8 cellular contexts compared by ENCODE assay signal in the genomic region with DNA sequence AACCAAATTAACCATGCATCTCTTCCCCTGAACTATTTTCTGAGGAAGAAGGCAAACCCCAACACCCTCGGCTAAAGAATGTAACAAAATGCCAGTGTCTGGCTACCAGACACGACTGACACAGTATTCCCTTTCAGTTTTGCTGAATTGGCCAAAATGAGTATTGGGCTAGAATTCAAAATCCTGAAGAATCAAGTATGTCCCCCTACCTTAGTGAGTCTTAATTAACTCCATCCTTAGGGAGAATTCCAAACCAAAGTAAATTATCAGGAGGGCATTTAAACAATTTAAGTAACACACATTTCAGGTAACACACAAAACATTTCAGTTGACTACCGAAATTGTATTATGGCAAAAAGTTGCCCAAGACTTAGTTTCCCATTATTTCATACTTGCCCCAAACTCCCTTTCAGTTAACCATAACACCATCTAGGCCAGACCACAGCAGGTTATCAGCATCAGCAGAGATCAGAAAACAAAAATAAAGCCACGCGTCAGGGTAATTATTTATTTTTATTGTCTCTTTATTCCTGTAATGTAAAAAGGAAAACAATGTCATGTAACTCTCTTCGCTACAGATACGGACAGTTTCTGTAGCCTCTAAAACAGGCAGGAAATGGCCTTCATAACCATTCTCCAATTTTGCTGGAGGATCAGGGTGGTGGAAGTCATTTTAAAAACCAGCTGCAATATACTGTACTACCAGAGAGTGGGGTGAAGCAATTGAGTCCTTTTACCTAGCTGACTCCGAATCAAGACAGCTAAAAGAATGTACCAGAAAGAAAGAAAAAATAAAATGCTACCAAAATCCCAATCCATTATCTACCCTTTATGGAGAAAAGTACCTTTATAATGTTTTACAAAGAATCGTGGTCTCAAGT. TPM values are rescaled to one million over a fixed set of nuclear protein-coding genes. Genes with fewer than 3 reads are reported as not detected.
DNase-seq lines count a peak whose midpoint lies in the region; ATAC-seq and TF ChIP-seq lines count a peak whose summit lies in the region.

No MANE protein-coding gene starts in this region.

- POLR2A ChIA-PET in WTC11 (lab: Charles Lee) = interaction anchor here (1.0 to 1.2 kb wide), 2 partner anchors 284 to 349 kb away, joined by 4 to 5 read pairs; partner anchors contain the start of gene RRBP1

- DNase-seq in EL (peak; percentile 50), KBM-7 (peak; percentile 69), WTC11 (ENCODE audit: low spot score) (no peak), globus pallidus (ENCODE audit: low spot score) (peak; percentile 10), NCI-H1417 treated with DMSO at 0.1 percent for 48 hours (lab: John Stamatoyannopoulos, UW) (no peak)

- no peaks in the 10 kb centered on the region for H3K27me3 ChIP-seq in skeletal muscle satellite cell (ENCODE audit: control insufficient read depth, insufficient read depth, low read length)

- peak overlapping the region; percentile 86 for H3K4me3 Mint-ChIP-seq in WTC11

- peaks cover 60% of the 10 kb centered on the region for H3K4me1 ChIP-seq in skeletal muscle satellite cell (ENCODE audit: control insufficient read depth, insufficient read depth, low read length)

- peaks cover 53% of the 10 kb centered on the region for H3K36me3 Mint-ChIP-seq in WTC11

- in situ Hi-C loops in KBM-7 (cut with MboI; ENCODE audit: low pct_unique_long_range_greater_than_20kb, low sequenced_read_pairs) = no loop called here

- peak overlapping the region; percentile 96 for H3K27ac Mint-ChIP-seq in WTC11

- peak overlapping the region; percentile 98 for H3K4me2 ChIP-seq in skeletal muscle satellite cell (ENCODE audit: low read length)

- H3K4me1 Mint-ChIP-seq in WTC11 = peaks cover 56% of the 10 kb centered on the region

- peak overlapping the region; percentile 100 for H3K9ac ChIP-seq in skeletal muscle satellite cell (ENCODE audit: low read depth, low read length)

- CTCF ChIA-PET in WTC11 (lab: Charles Lee) = interaction anchor here (1.0 to 1.4 kb wide), 2 partner anchors 17 to 28 kb away, joined by 3 to 8 read pairs; no protein-coding TSS in a partner anchor

- H3K4me3 ChIP-seq in skeletal muscle satellite cell (ENCODE audit: low read length) = peak overlapping the region; percentile 98

- ATAC-seq in WTC11 (no peak), HG03280 (IDR thresholded peaks at IDR 0.05; ENCODE audit: unreplicated experiment) (no peak), HG03095 (IDR thresholded peaks at IDR 0.05; ENCODE audit: unreplicated experiment) (no peak)

- no peaks in the 10 kb centered on the region for H3K9me3 ChIP-seq in skeletal muscle satellite cell (replicated peaks; ENCODE audit: low read length)

- peaks cover 15% of the 10 kb centered on the region for H3K36me3 ChIP-seq in skeletal muscle satellite cell (ENCODE audit: insufficient read depth, low read length)

- no peak for TF ChIP-seq CTCF in WTC11 (IDR thresholded peaks at IDR 0.05)

- H3K27me3 Mint-ChIP-seq in WTC11 (ENCODE audit: low read depth) = no peaks in the 10 kb centered on the region

- no peaks in the 10 kb centered on the region for H3K9me3 Mint-ChIP-seq in WTC11

TF ChIP-seq in WTC11, 78 proteins besides CTCF, POLR2A, EP300 and RAD21:
- TF ChIP-seq ZNF532 (CRISPR knock-in tag; IDR thresholded peaks at IDR 0.05; ENCODE audit: borderline replicate concordance) (peak; percentile 27; the same call in 1 of the 2 replicates), TEAD4 (CRISPR knock-in tag; IDR thresholded peaks at IDR 0.05) (no peak)

RNA-seq across cellular contexts. Expression of gene SNX5, which starts 1.9 kb away (rescaled TPM):
- 172 to 192 TPM (median 173 TPM) in 3 replicates for total RNA-seq in WTC11 (2021)
- 109 and 122 TPM in 2 replicates for total RNA-seq in skeletal muscle satellite cell (2012; rRNA removed)

RNA-seq across cellular contexts. Expression of gene MGME1, which starts 2.1 kb away (rescaled TPM):
- total RNA-seq in WTC11 (2021) = 55.0 to 59.2 TPM (median 56.0 TPM) in 3 replicates
- 6.6 and 12.5 TPM in 2 replicates for total RNA-seq in skeletal muscle satellite cell (2012; rRNA removed)

Comparison
In these comparisons a context has a peak if more than half of its experiments do, and no peak if none do; other contexts are left out.
1. DNase-seq: peak in EL (single experiment), KBM-7 (single experiment) and globus pallidus (single experiment); none in WTC11 (single experiment) and NCI-H1417 treated with DMSO at 0.1 percent for 48 hours (single experiment).